1 cellular context compared by ENCODE assay signal in the genomic region with DNA sequence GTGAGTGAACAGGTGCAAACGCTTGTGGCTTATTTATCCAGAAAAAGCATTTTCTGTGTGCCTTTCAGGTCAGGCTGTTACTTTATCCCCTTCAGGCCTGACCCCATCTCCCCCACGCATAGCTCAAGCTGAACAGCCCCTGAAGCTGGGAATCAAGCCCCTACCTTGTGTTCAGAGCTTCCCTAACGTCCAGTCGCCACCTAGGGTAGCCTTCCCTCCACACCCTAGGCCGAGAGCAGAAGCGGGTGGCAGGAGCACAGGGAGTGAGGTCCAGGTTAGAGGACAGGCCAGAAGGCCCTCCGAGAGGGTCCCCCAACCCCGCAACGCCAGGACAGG.
TF ChIP-seq lines count a peak whose summit lies in the region.

No MANE protein-coding gene starts in this region.

TF ChIP-seq in A549, 52 proteins besides CTCF, POLR2A, EP300 and RAD21 (continued from another document):
- TF ChIP-seq, protein P1, sequence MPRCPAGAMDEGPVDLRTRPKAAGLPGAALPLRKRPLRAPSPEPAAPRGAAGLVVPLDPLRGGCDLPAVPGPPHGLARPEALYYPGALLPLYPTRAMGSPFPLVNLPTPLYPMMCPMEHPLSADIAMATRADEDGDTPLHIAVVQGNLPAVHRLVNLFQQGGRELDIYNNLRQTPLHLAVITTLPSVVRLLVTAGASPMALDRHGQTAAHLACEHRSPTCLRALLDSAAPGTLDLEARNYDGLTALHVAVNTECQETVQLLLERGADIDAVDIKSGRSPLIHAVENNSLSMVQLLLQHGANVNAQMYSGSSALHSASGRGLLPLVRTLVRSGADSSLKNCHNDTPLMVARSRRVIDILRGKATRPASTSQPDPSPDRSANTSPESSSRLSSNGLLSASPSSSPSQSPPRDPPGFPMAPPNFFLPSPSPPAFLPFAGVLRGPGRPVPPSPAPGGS (IDR thresholded peaks at IDR 0.05), result no peak
- TF ChIP-seq, protein P2, sequence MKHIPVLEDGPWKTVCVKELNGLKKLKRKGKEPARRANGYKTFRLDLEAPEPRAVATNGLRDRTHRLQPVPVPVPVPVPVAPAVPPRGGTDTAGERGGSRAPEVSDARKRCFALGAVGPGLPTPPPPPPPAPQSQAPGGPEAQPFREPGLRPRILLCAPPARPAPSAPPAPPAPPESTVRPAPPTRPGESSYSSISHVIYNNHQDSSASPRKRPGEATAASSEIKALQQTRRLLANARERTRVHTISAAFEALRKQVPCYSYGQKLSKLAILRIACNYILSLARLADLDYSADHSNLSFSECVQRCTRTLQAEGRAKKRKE (CRISPR knock-in tag; IDR thresholded peaks at IDR 0.05; ENCODE audit: low read depth), result no peak
- TF ChIP-seq EHF (CRISPR knock-in tag; IDR thresholded peaks at IDR 0.05) (no peak), CHD2 (IDR thresholded peaks at IDR 0.05; ENCODE audit: low read length, partially characterized antibody) (no peak), JUNB (IDR thresholded peaks at IDR 0.05) (no peak), MAFK (IDR thresholded peaks at IDR 0.05; ENCODE audit: partially characterized antibody) (no peak), KDM1A (IDR thresholded peaks at IDR 0.05; ENCODE audit: low read depth) (no peak), TFCP2L1 (CRISPR knock-in tag; IDR thresholded peaks at IDR 0.05) (no peak), HOXB5 (CRISPR knock-in tag; IDR thresholded peaks at IDR 0.05) (no peak; the same call in 1 of the 2 replicates), ZNF302 (CRISPR knock-in tag; IDR thresholded peaks at IDR 0.05) (no peak), GATA3 (IDR thresholded peaks at IDR 0.05; ENCODE audit: borderline replicate concordance) (no peak), KDM5A (IDR thresholded peaks at IDR 0.05) (no peak), JUN (IDR thresholded peaks at IDR 0.05) (no peak), FOSB (CRISPR knock-in tag; IDR thresholded peaks at IDR 0.05) (no peak)
- TF ChIP-seq, protein P3, sequence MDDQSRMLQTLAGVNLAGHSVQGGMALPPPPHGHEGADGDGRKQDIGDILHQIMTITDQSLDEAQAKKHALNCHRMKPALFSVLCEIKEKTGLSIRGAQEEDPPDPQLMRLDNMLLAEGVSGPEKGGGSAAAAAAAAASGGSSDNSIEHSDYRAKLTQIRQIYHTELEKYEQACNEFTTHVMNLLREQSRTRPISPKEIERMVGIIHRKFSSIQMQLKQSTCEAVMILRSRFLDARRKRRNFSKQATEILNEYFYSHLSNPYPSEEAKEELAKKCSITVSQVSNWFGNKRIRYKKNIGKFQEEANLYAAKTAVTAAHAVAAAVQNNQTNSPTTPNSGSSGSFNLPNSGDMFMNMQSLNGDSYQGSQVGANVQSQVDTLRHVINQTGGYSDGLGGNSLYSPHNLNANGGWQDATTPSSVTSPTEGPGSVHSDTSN (IDR thresholded peaks at IDR 0.05), result no peak
